ENCODE assay signal across 17 cellular contexts in genomic region chr6:68197356-68197755, GRCh38.
A peak's percentile ranks its signal among the peaks of the same experiment; 100 is the strongest.
DNase-seq lines count a peak whose midpoint lies in the region; ATAC-seq, FAIRE-seq and TF ChIP-seq lines count a peak whose summit lies in the region.
"Had no signal": no experiment of that assay in that cellular context is flagged by ENCODE, and none has a peak within 500 bp of the region (broad histone marks: within the 10 kb centered on the region; RNA-seq: fewer than 3 reads in every experiment).

No MANE protein-coding gene starts in this region.

- TF ChIP-seq POLR2A in K562 (conservative IDR thresholded peaks at IDR 0.05), result no peak

- H3K4me2 ChIP-seq in K562 (ENCODE audit: insufficient read depth, low read length), result no peak overlapping the region

- H3K9me3 Mint-ChIP-seq in activated CD8-positive, alpha-beta memory T cell treated with anti-CD3 and anti-CD28 coated beads, Interleukin-2, amount 10 ng/mL, durations not matched to agents 7 days and 5 days (ENCODE audit: low read depth), result no peaks in the 10 kb centered on the region

- CTCF ChIA-PET in K562 (lab: Yijun Ruan, JAX; ENCODE audit: low intra/inter-chr PET ratio), result no interaction called here
- CTCF ChIA-PET in activated CD8-positive, alpha-beta memory T cell treated with anti-CD3 and anti-CD28 coated beads, Interleukin-2, amount 10 ng/mL, durations not matched to agents 7 days and 5 days (lab: Charles Lee), result no interaction called here

- H3K27me3 ChIP-seq in adipocyte (replicated peaks; ENCODE audit: control insufficient read depth, insufficient read depth, low read length) (no peaks in the 10 kb centered on the region), K562 (ENCODE audit: control insufficient read depth in 2 of 2, insufficient read depth in 2 of 2, low read length in 2 of 2) (no peaks in the 10 kb centered on the region)

- in situ Hi-C loops in K562 (cut with MboI), result no loop called here

- peak overlapping the region; percentile 73; the same call in 1 of the 2 replicates for H2AFZ ChIP-seq in K562 (ENCODE audit: low read depth, low read length)

- BruUV-seq in K562 (replicated peaks; lab: Mats Ljungman, UMichigan), result no TSS peak

- no peak overlapping the region for H3K4me3 Mint-ChIP-seq in activated CD8-positive, alpha-beta memory T cell treated with anti-CD3 and anti-CD28 coated beads, Interleukin-2, amount 10 ng/mL, durations not matched to agents 7 days and 5 days
- H3K4me3 Mint-ChIP-seq: B cell; CD4-positive, alpha-beta T cell had no signal

- H3K4me1 ChIP-seq in adipocyte (ENCODE audit: control insufficient read depth, insufficient read depth, low read length), result no peaks in the 10 kb centered on the region
- H3K4me1 ChIP-seq in K562 (replicated peaks in 1 of 2; ENCODE audit: control insufficient read depth in 2 of 2, insufficient read depth in 2 of 2, low read length in 2 of 2), result no peaks in the 10 kb centered on the region

- H3K9me3 ChIP-seq in adipocyte (ENCODE audit: control insufficient read depth, low read length), result peaks cover 3% of the 10 kb centered on the region
- H3K9me3 ChIP-seq in K562 (replicated peaks; ENCODE audit: control insufficient read depth, insufficient read depth, low read depth, low read length), result peaks cover 10% of the 10 kb centered on the region; the same call in 1 of the 2 replicates

- H3K36me3 ChIP-seq in adipocyte (ENCODE audit: control insufficient read depth, insufficient read depth, low read length, severe bottlenecking) (no peaks in the 10 kb centered on the region), K562 (ENCODE audit: control insufficient read depth, insufficient read depth, low read length) (no peaks in the 10 kb centered on the region)

- no peak overlapping the region for H3K27ac ChIP-seq in K562 (ENCODE audit: extremely low read depth, low read depth, low read length)
- H3K27ac ChIP-seq: HL-60 had no signal

- peak; percentile 11 for DNase-seq in LHCN-M2 (ENCODE audit: low read depth)
- DNase-seq in adipocyte (ENCODE audit: low read depth), result peak; percentile 1
- DNase-seq in K562 (ENCODE audit: extremely low read depth in 1 of 4, low spot score in 3 of 4), result no peak
- DNase-seq in fibroblast of the aortic adventitia (ENCODE audit: low read depth), result peak; percentile 30
- no peak for DNase-seq in Ammon's horn (ENCODE audit: low spot score)
- DNase-seq in omental fat pad (ENCODE audit: low spot score), result no peak
- no peak for DNase-seq in activated CD8-positive, alpha-beta memory T cell treated with anti-CD3 and anti-CD28 coated beads, Interleukin-2, amount 10 ng/mL, durations not matched to agents 7 days and 5 days
- no peak for DNase-seq in stimulated activated naive CD8-positive, alpha-beta T cell treated with anti-CD3 and anti-CD28 coated beads, Interleukin-15, Interleukin-2, amounts not matched to agents 100 U/mL and 50 U/mL, for 24 hours
- DNase-seq: 8988T; C1 segment of cervical spinal cord; Calu3; CD4-positive, alpha-beta T cell; DMS 273 treated with DMSO at 0.1 percent for 48 hours had no signal

- no peak overlapping the region for H3K9ac ChIP-seq in adipocyte (ENCODE audit: low read length)
- no peak overlapping the region for H3K9ac ChIP-seq in K562 (ENCODE audit: insufficient read depth in 1 of 2, low read depth in 2 of 2, low read length in 2 of 2)

- H4K20me1 ChIP-seq in K562 (replicated peaks; ENCODE audit: control insufficient read depth, insufficient read depth, low read length), result no peaks in the 10 kb centered on the region

- WGBS in K562 (ENCODE audit: insufficient coverage, low coverage, missing lambda C conversion rate), result 90% methylated on average over 1 of the region's 1 CpG

- no peaks in the 10 kb centered on the region for H3K27me3 Mint-ChIP-seq in activated CD8-positive, alpha-beta memory T cell treated with anti-CD3 and anti-CD28 coated beads, Interleukin-2, amount 10 ng/mL, durations not matched to agents 7 days and 5 days
- H3K27me3 Mint-ChIP-seq: B cell; CD4-positive, alpha-beta T cell had no signal

- intact Hi-C loops in K562 (cut with micrococcal nuclease), result no loop called here

- H3K9me1 ChIP-seq in K562 (ENCODE audit: control insufficient read depth, insufficient read depth, low read length), result no peaks in the 10 kb centered on the region

- no peaks in the 10 kb centered on the region for H3K36me3 Mint-ChIP-seq in activated CD8-positive, alpha-beta memory T cell treated with anti-CD3 and anti-CD28 coated beads, Interleukin-2, amount 10 ng/mL, durations not matched to agents 7 days and 5 days

- no peaks in the 10 kb centered on the region for H3K79me2 ChIP-seq in K562 (ENCODE audit: control insufficient read depth, insufficient read depth, low read length)

- TF ChIP-seq CTCF in K562 (IDR thresholded peaks at IDR 0.05 in 2 of 3, conservative IDR thresholded peaks at IDR 0.05 in 1 of 3; ENCODE audit: insufficient read depth in 2 of 3, low read depth in 1 of 3, low read length in 3 of 3) (no peak), fibroblast of the aortic adventitia (IDR thresholded peaks at IDR 0.05; ENCODE audit: insufficient read depth, low read length) (no peak), omental fat pad (IDR thresholded peaks at IDR 0.05) (no peak)

- no peak for ATAC-seq in K562
- ATAC-seq in omental fat pad (ENCODE audit: low FRiP score), result no peak
- ATAC-seq in activated CD8-positive, alpha-beta memory T cell treated with anti-CD3 and anti-CD28 coated beads, Interleukin-2, amount 10 ng/mL, durations not matched to agents 7 days and 5 days, result no peak
- no peak for ATAC-seq in stimulated activated naive CD8-positive, alpha-beta T cell treated with anti-CD3 and anti-CD28 coated beads, Interleukin-15, Interleukin-2, amounts not matched to agents 100 U/mL and 50 U/mL, for 24 hours
- ATAC-seq: HCT116 had no signal

- no peak overlapping the region for H3K27ac Mint-ChIP-seq in activated CD8-positive, alpha-beta memory T cell treated with anti-CD3 and anti-CD28 coated beads, Interleukin-2, amount 10 ng/mL, durations not matched to agents 7 days and 5 days
- H3K27ac Mint-ChIP-seq: B cell; CD4-positive, alpha-beta T cell had no signal

- no peak for TF ChIP-seq RAD21 in K562 (CRISPR knock-in tag; conservative IDR thresholded peaks at IDR 0.05 in 1 of 2, IDR thresholded peaks at IDR 0.05 in 1 of 2)

- no peaks in the 10 kb centered on the region for H3K4me1 Mint-ChIP-seq in activated CD8-positive, alpha-beta memory T cell treated with anti-CD3 and anti-CD28 coated beads, Interleukin-2, amount 10 ng/mL, durations not matched to agents 7 days and 5 days
- H3K4me1 Mint-ChIP-seq: B cell had no signal

- POLR2A ChIA-PET in K562 (lab: Yijun Ruan, JAX), result no interaction called here

- FAIRE-seq in K562 (lab: Jason Lieb, UNC), result no peak
- FAIRE-seq: H54 had no signal

- H3K4me3 ChIP-seq in adipocyte (ENCODE audit: low read length) (no peak overlapping the region), K562 (no peak overlapping the region), fibroblast of the aortic adventitia (ENCODE audit: low read depth, low read length) (no peak overlapping the region)

- no peak for TF ChIP-seq EP300 in K562 (IDR thresholded peaks at IDR 0.05; ENCODE audit: low read length)

TF ChIP-seq in K562, 482 proteins besides CTCF, POLR2A, EP300 and RAD21:
- TF ChIP-seq ZNF124 (CRISPR knock-in tag; IDR thresholded peaks at IDR 0.05) (no peak), PRMT5 (CRISPR knock-in tag; IDR thresholded peaks at IDR 0.05) (no peak), MTA1 (IDR thresholded peaks at IDR 0.05; ENCODE audit: borderline replicate concordance) (no peak), RBBP5 (IDR thresholded peaks at IDR 0.05; ENCODE audit: borderline replicate concordance, insufficient read depth, low read length, poor library complexity, severe bottlenecking) (no peak), ZNF444 (CRISPR knock-in tag; IDR thresholded peaks at IDR 0.05) (no peak), MXI1 (IDR thresholded peaks at IDR 0.05; ENCODE audit: low read depth, low read length) (no peak), ZNF121 (CRISPR knock-in tag; conservative IDR thresholded peaks at IDR 0.05) (no peak)

Comparison
In these comparisons a context has a peak if more than half of its experiments do, and no peak if none do; other contexts are left out.
1. DNase-seq: peak in LHCN-M2 (single experiment), adipocyte (single experiment) and fibroblast of the aortic adventitia (single experiment); none in K562 (0 of 4), Ammon's horn (single experiment), omental fat pad (single experiment), activated CD8-positive, alpha-beta memory T cell treated with anti-CD3 and anti-CD28 coated beads, Interleukin-2, amount 10 ng/mL, durations not matched to agents 7 days and 5 days (single experiment) and stimulated activated naive CD8-positive, alpha-beta T cell treated with anti-CD3 and anti-CD28 coated beads, Interleukin-15, Interleukin-2, amounts not matched to agents 100 U/mL and 50 U/mL, for 24 hours (single experiment).